In the genomic region with DNA sequence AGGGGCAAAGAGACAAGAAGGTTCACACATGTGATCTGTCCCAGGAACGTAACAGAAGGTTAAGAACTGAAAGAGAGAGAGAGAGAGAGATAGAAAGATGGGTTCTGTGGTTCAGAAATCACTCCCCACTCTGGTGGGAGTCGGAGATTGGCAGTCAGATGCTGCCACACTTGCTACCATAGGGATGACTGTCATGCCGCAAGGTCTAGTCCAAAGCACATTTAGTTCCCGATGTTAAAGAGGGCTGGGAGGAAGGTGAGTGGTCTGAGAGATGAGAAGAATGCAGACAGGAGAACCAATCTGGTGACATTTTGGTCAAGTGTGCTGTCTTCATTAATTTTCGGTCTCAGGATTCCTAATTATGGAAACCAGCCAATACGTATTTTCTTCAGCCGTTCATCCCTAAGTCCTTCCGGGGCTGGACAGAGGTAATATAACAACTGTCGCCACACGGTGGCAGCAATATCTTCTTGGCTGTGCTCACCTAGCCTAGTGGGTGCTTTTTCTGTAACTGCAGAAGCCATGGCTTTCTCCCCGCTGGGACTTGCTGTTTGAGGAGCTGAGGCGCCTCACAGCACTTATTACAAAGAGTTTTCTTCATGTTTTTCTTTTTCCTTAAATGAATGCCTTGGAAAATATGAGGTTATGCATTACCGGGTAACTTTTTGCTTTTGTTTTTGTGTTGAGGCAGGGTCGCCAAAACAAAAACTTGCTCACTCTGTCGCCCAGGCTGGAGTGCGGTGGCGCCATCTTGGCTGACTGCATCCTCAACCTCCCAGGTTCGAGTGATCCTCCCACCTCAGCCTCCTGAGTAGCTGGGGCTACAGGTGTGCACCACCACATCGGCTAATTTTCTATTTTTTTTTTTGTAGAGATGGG, we compare ENCODE assay signal across 8 cellular contexts. TPM values are rescaled to one million over a fixed set of nuclear protein-coding genes. Genes with fewer than 3 reads are reported as not detected.
DNase-seq lines count a peak whose midpoint lies in the region; ATAC-seq and TF ChIP-seq lines count a peak whose summit lies in the region.

No MANE protein-coding gene starts in this region.

- 52 to 54% methylated on average over 19 of the region's 19 CpGs for WGBS in tibial nerve, 2 donors

- TF ChIP-seq POLR2A in tibial nerve (IDR thresholded peaks at IDR 0.05) = no peak

- H3K27ac ChIP-seq in tibial nerve = no peak overlapping the region

- TF ChIP-seq EP300 in tibial nerve (IDR thresholded peaks at IDR 0.05) = no peak

- H3K27me3 Mint-ChIP-seq in osteocyte (ENCODE audit: unreplicated experiment) = peaks cover 6% of the 10 kb centered on the region

- ATAC-seq in GM21786 (IDR thresholded peaks at IDR 0.05; ENCODE audit: unreplicated experiment) = peak; percentile 92

- DNase-seq in Daoy (ENCODE audit: low read depth) = peak; percentile 73
- peak; percentile 83 for DNase-seq in KBM-7
- peak; percentile 81 for DNase-seq in RKO (ENCODE audit: low spot score)
- peak; percentile 71 to 76 for DNase-seq in activated T-cell treated with anti-CD3 and anti-CD28 coated beads, Interleukin-2, amount 50 U/mL, for 48 hours
- peak; percentile 46 for DNase-seq in fibroblast of the conjunctiva (ENCODE audit: low read depth)
- no peak for DNase-seq in osteocyte (ENCODE audit: extremely low spot score, unreplicated experiment)
- DNase-seq in tibial nerve (ENCODE audit: low spot score in 2 of 2) = peak; percentile 27 to 68

- H3K4me1 Mint-ChIP-seq in osteocyte (ENCODE audit: unreplicated experiment) = peaks cover 2% of the 10 kb centered on the region

- no peaks in the 10 kb centered on the region for H3K9me3 Mint-ChIP-seq in osteocyte (ENCODE audit: unreplicated experiment)

- H3K27ac Mint-ChIP-seq in osteocyte (ENCODE audit: unreplicated experiment) = no peak overlapping the region

- TF ChIP-seq CTCF in osteocyte (IDR thresholded peaks at IDR 0.05) (peak; percentile 77), tibial nerve (IDR thresholded peaks at IDR 0.05) (peak; percentile 27 to 58 (median 49))

- in situ Hi-C loops in KBM-7 (cut with MboI; ENCODE audit: low pct_unique_long_range_greater_than_20kb, low sequenced_read_pairs) = no loop called here

- no peak overlapping the region for H3K4me3 ChIP-seq in tibial nerve

- H3K27me3 ChIP-seq in tibial nerve = peaks cover 0 to 3% of the 10 kb centered on the region in 2 donors

- H3K4me3 Mint-ChIP-seq in osteocyte (ENCODE audit: unreplicated experiment) = no peak overlapping the region

- H3K4me1 ChIP-seq in tibial nerve = peaks cover 0 to 6% (median 0%) of the 10 kb centered on the region in 4 donors

- H3K36me3 ChIP-seq in tibial nerve = no peaks in the 10 kb centered on the region

- H3K9me3 ChIP-seq in tibial nerve = no peaks in the 10 kb centered on the region

- no peaks in the 10 kb centered on the region for H3K36me3 Mint-ChIP-seq in osteocyte (ENCODE audit: unreplicated experiment)

RNA-seq across cellular contexts. Expression of a gene that starts 46.0 kb away (rescaled TPM):
- not detected in 2 replicates for total RNA-seq in Daoy (2014; rRNA removed; shearing (Covaris generic))
- total RNA-seq in osteocyte (not detected in 2 replicates), tibial nerve (not detected)
